Comparison of ENCODE assay signal across 9 cellular contexts in genomic region chr5:98309785-98310566, GRCh38.
DNase-seq lines count a peak whose midpoint lies in the region; ATAC-seq and TF ChIP-seq lines count a peak whose summit lies in the region.
"Had no signal": no experiment of that assay in that cellular context is flagged by ENCODE, and none has a peak within 500 bp of the region (broad histone marks: within the 10 kb centered on the region; RNA-seq: fewer than 3 reads in every experiment).

No MANE protein-coding gene starts in this region.

- TF ChIP-seq CTCF in GM23338 (conservative IDR thresholded peaks at IDR 0.05; ENCODE audit: low read depth in 2 of 2) (no peak), IMR-90 (conservative IDR thresholded peaks at IDR 0.05; ENCODE audit: low read depth, low read length) (0 out of 2 replicates have a peak, but pooled peaks have one; percentile 9)

- H3K4me2 ChIP-seq in GM23338 (peak overlapping the region; percentile 18), IMR-90 (ENCODE audit: low read depth, low read length) (peak overlapping the region; percentile 47)

- WGBS in IMR-90 (ENCODE audit: extremely low coverage in 2 of 2, insufficient read length in 1 of 2), 2 experiments: 4% methylated on average over 4 of the region's 7 CpGs; no CpG with 5 or more reads in 1 of the 2 experiments

- peak overlapping the region; percentile 94 to 96 for H4K8ac ChIP-seq in IMR-90 (ENCODE audit: low read depth in 2 of 2, low read length in 2 of 2)

- BruUV-seq in IMR-90 (replicated peaks; lab: Mats Ljungman, UMichigan): TSS peak; percentile 55

- peak overlapping the region; percentile 98 for H3K14ac ChIP-seq in IMR-90 (replicated peaks; ENCODE audit: low read depth, low read length)

- peak overlapping the region; percentile 97 for H2BK15ac ChIP-seq in IMR-90 (ENCODE audit: low read depth, low read length)

- no peaks in the 10 kb centered on the region for H3K9me3 ChIP-seq in IMR-90 (ENCODE audit: control insufficient read depth, insufficient read depth, low read length)

- peak overlapping the region; percentile 99 for H3K4ac ChIP-seq in IMR-90 (ENCODE audit: low read depth, low read length)

- peak overlapping the region; percentile 27 for H3K27ac Mint-ChIP-seq in activated CD4-positive, alpha-beta T cell treated with anti-CD3 and anti-CD28 coated beads, Interleukin-2, amount 10 ng/mL, durations not matched to agents 24 days and 14 days
- peak overlapping the region; percentile 92 for H3K27ac Mint-ChIP-seq in GM23338
- peak overlapping the region; percentile 24 for H3K27ac Mint-ChIP-seq in activated T-helper 1 cell treated with anti-CD3 and anti-CD28 coated beads, Interleukin-12 subunit alpha, Interleukin-12 subunit beta, Interleukin-2, Interleukin-4 antibody, amounts not matched to agents 30 ng/mL and 10 ng/mL and 1 ng/mL, durations not matched to agents 14 hours and 24 hours and 36 hours

- H4K5ac ChIP-seq in IMR-90 (ENCODE audit: low read depth, low read length): peak overlapping the region; percentile 88

- H3K79me1 ChIP-seq in IMR-90 (ENCODE audit: low read depth in 1 of 2, low read length in 2 of 2): peaks cover 8 to 14% of the 10 kb centered on the region in 2 experiments; a peak in 3 of 4 replicates

- H2AFZ ChIP-seq in GM23338 (peak overlapping the region; percentile 54; the same call in 1 of the 2 replicates), IMR-90 (replicated peaks; ENCODE audit: low read length, poor library complexity) (peak overlapping the region; percentile 75)

- H3K9me3 Mint-ChIP-seq in activated CD4-positive, alpha-beta T cell treated with anti-CD3 and anti-CD28 coated beads, Interleukin-2, amount 10 ng/mL, durations not matched to agents 24 days and 14 days: no peaks in the 10 kb centered on the region
- no peaks in the 10 kb centered on the region for H3K9me3 Mint-ChIP-seq in GM23338
- H3K9me3 Mint-ChIP-seq in activated T-helper 1 cell treated with anti-CD3 and anti-CD28 coated beads, Interleukin-12 subunit alpha, Interleukin-12 subunit beta, Interleukin-2, Interleukin-4 antibody, amounts not matched to agents 30 ng/mL and 10 ng/mL and 1 ng/mL, durations not matched to agents 14 hours and 24 hours and 36 hours: no peaks in the 10 kb centered on the region

- peak overlapping the region; percentile 0 for H3K4me3 Mint-ChIP-seq in activated CD4-positive, alpha-beta T cell treated with anti-CD3 and anti-CD28 coated beads, Interleukin-2, amount 10 ng/mL, durations not matched to agents 24 days and 14 days
- peak overlapping the region; percentile 5; the same call in 1 of the 3 replicates for H3K4me3 Mint-ChIP-seq in GM23338
- H3K4me3 Mint-ChIP-seq in activated T-helper 1 cell treated with anti-CD3 and anti-CD28 coated beads, Interleukin-12 subunit alpha, Interleukin-12 subunit beta, Interleukin-2, Interleukin-4 antibody, amounts not matched to agents 30 ng/mL and 10 ng/mL and 1 ng/mL, durations not matched to agents 14 hours and 24 hours and 36 hours: peak overlapping the region; percentile 1

- H3F3A ChIP-seq in GM23338 (replicated peaks; ENCODE audit: low read depth): no peaks in the 10 kb centered on the region

- no peaks in the 10 kb centered on the region for H3K36me3 Mint-ChIP-seq in activated CD4-positive, alpha-beta T cell treated with anti-CD3 and anti-CD28 coated beads, Interleukin-2, amount 10 ng/mL, durations not matched to agents 24 days and 14 days (ENCODE audit: low read depth)
- H3K36me3 Mint-ChIP-seq in GM23338 (ENCODE audit: low read depth): no peaks in the 10 kb centered on the region
- H3K36me3 Mint-ChIP-seq in activated T-helper 1 cell treated with anti-CD3 and anti-CD28 coated beads, Interleukin-12 subunit alpha, Interleukin-12 subunit beta, Interleukin-2, Interleukin-4 antibody, amounts not matched to agents 30 ng/mL and 10 ng/mL and 1 ng/mL, durations not matched to agents 14 hours and 24 hours and 36 hours (ENCODE audit: low read depth): no peaks in the 10 kb centered on the region

- peak; percentile 73 for DNase-seq in activated CD4-positive, alpha-beta T cell treated with anti-CD3 and anti-CD28 coated beads, Interleukin-2, amount 10 ng/mL, durations not matched to agents 24 days and 14 days
- DNase-seq in activated CD4-positive, alpha-beta T cell treated with anti-CD3 and anti-CD28 coated beads, Interleukin-2, amount 50 U/mL, for 1 hour: no peak
- peak; percentile 68 for DNase-seq in GM23338 (ENCODE audit: low spot score)
- peak; percentile 99 for DNase-seq in IMR-90
- peak; percentile 17 for DNase-seq in activated T-helper 1 cell treated with anti-CD3 and anti-CD28 coated beads, Interleukin-12 subunit alpha, Interleukin-12 subunit beta, Interleukin-2, Interleukin-4 antibody, amounts not matched to agents 30 ng/mL and 10 ng/mL and 1 ng/mL, durations not matched to agents 14 hours and 24 hours and 36 hours (ENCODE audit: low spot score)
- DNase-seq in iPS-NIHi7 (ENCODE audit: extremely low spot score): peak; percentile 75
- DNase-seq in NCI-H2171 treated with DMSO at 0.1 percent for 48 hours (lab: John Stamatoyannopoulos, UW): no peak
- no peak for DNase-seq in hippocampal formation (lab: John Stamatoyannopoulos, UW)

- ATAC-seq in GM23338 (peak; percentile 99), IMR-90 (ENCODE audit: low read depth) (peak; percentile 78)

- peak overlapping the region; percentile 98 for H2AK5ac ChIP-seq in IMR-90 (ENCODE audit: low read depth, low read length)

- peaks cover 15% of the 10 kb centered on the region for H3K4me1 ChIP-seq in GM23338 (ENCODE audit: insufficient read depth)
- peaks cover 15% of the 10 kb centered on the region; the same call in 1 of the 2 replicates for H3K4me1 ChIP-seq in IMR-90 (ENCODE audit: control insufficient read depth, insufficient read depth, low read length)

- no peaks in the 10 kb centered on the region for H3K27me3 ChIP-seq in GM23338 (ENCODE audit: insufficient read depth)
- no peaks in the 10 kb centered on the region for H3K27me3 ChIP-seq in IMR-90 (ENCODE audit: control insufficient read depth, insufficient read depth, low read length)
- H3K27me3 ChIP-seq: cardiac muscle cell had no signal

- peak overlapping the region; percentile 95 for H3K23ac ChIP-seq in IMR-90 (ENCODE audit: low read depth, low read length)

- peak overlapping the region; percentile 99 for H2BK20ac ChIP-seq in IMR-90 (ENCODE audit: low read depth, low read length)

- peaks cover 5% of the 10 kb centered on the region; the same call in 1 of the 2 replicates for H3K9me1 ChIP-seq in IMR-90 (ENCODE audit: insufficient read depth, low read length)

- peak overlapping the region; percentile 99 for H4K91ac ChIP-seq in IMR-90 (ENCODE audit: insufficient read depth, low read depth, low read length)

- peak overlapping the region; percentile 99 for H2BK120ac ChIP-seq in IMR-90 (ENCODE audit: low read depth, low read length)

- H4K20me1 ChIP-seq in GM23338 (replicated peaks; ENCODE audit: insufficient read depth): no peaks in the 10 kb centered on the region
- no peaks in the 10 kb centered on the region for H4K20me1 ChIP-seq in IMR-90 (ENCODE audit: insufficient read depth, low read length)

- TF ChIP-seq RAD21 in IMR-90 (IDR thresholded peaks at IDR 0.05; ENCODE audit: low read length): peak; percentile 47

- H3K36me3 ChIP-seq in GM23338 (ENCODE audit: insufficient read depth): no peaks in the 10 kb centered on the region
- H3K36me3 ChIP-seq in IMR-90 (ENCODE audit: control insufficient read depth, insufficient read depth, low read length): no peaks in the 10 kb centered on the region
- H3K36me3 ChIP-seq: cardiac muscle cell had no signal

- H3K9ac ChIP-seq in IMR-90 (ENCODE audit: low read depth, low read length): peak overlapping the region; percentile 25

- peak overlapping the region; percentile 52; the same call in 1 of the 2 replicates for H3K27ac ChIP-seq in GM23338 (ENCODE audit: low read depth)
- peak overlapping the region; percentile 77 for H3K27ac ChIP-seq in IMR-90 (ENCODE audit: insufficient read depth, low read length)
- H3K27ac ChIP-seq: cardiac muscle cell had no signal

- POLR2A ChIA-PET in IMR-90 (lab: Charles Lee; ENCODE audit: unreplicated experiment): interaction anchor here (0.8 kb wide), 1 partner anchor 461 kb away, joined by 3 read pairs; no protein-coding TSS in a partner anchor

- TF ChIP-seq POLR2A in IMR-90 (IDR thresholded peaks at IDR 0.05; ENCODE audit: low read depth, low read length): peak; percentile 81; the same call in 1 of the 2 replicates

- H3K4me1 Mint-ChIP-seq in activated CD4-positive, alpha-beta T cell treated with anti-CD3 and anti-CD28 coated beads, Interleukin-2, amount 10 ng/mL, durations not matched to agents 24 days and 14 days: peaks cover 12% of the 10 kb centered on the region
- peaks cover 14% of the 10 kb centered on the region for H3K4me1 Mint-ChIP-seq in GM23338
- peaks cover 12% of the 10 kb centered on the region for H3K4me1 Mint-ChIP-seq in activated T-helper 1 cell treated with anti-CD3 and anti-CD28 coated beads, Interleukin-12 subunit alpha, Interleukin-12 subunit beta, Interleukin-2, Interleukin-4 antibody, amounts not matched to agents 30 ng/mL and 10 ng/mL and 1 ng/mL, durations not matched to agents 14 hours and 24 hours and 36 hours (ENCODE audit: low read depth)

- peak overlapping the region; percentile 65 for H2AK9ac ChIP-seq in IMR-90 (replicated peaks; ENCODE audit: low read depth, low read length, poor library complexity)

- no peaks in the 10 kb centered on the region for H3K9me2 ChIP-seq in GM23338 (ENCODE audit: insufficient read depth)

- intact Hi-C loops in activated CD4-positive, alpha-beta T cell treated with anti-CD3 and anti-CD28 coated beads, Interleukin-2, amount 10 ng/mL, durations not matched to agents 24 days and 14 days (cut with micrococcal nuclease): loop anchor here (2.0 kb wide), 1 partner anchor 461 kb away; no protein-coding TSS in a partner anchor
- intact Hi-C loops in IMR-90 (cut with micrococcal nuclease): loop anchor here (1.0 to 2.0 kb wide), 4 partner anchors 31 to 461 kb away; no protein-coding TSS in a partner anchor
- intact Hi-C loops in activated T-helper 1 cell treated with anti-CD3 and anti-CD28 coated beads, Interleukin-12 subunit alpha, Interleukin-12 subunit beta, Interleukin-2, Interleukin-4 antibody, amounts not matched to agents 30 ng/mL and 10 ng/mL and 1 ng/mL, durations not matched to agents 14 hours and 24 hours and 36 hours (cut with micrococcal nuclease): no loop called here

- peak overlapping the region; percentile 34 for H3K18ac ChIP-seq in IMR-90 (ENCODE audit: low read depth, low read length)

- H3K56ac ChIP-seq in IMR-90 (ENCODE audit: extremely low read depth, insufficient read depth, low read length): peak overlapping the region; percentile 99

- CTCF ChIA-PET in IMR-90 (lab: Yijun Ruan, JAX): no interaction called here

- in situ Hi-C loops in IMR-90 (cut with MboI; ENCODE audit: low sequenced_read_pairs): no loop called here

- H2BK5ac ChIP-seq in IMR-90 (ENCODE audit: low read depth, low read length, poor library complexity, severe bottlenecking): peak overlapping the region; percentile 99

- peaks cover 1% of the 10 kb centered on the region for H3K27me3 Mint-ChIP-seq in activated CD4-positive, alpha-beta T cell treated with anti-CD3 and anti-CD28 coated beads, Interleukin-2, amount 10 ng/mL, durations not matched to agents 24 days and 14 days
- H3K27me3 Mint-ChIP-seq in GM23338 (ENCODE audit: insufficient read depth, low read depth, poor library complexity): peaks cover 2% of the 10 kb centered on the region
- H3K27me3 Mint-ChIP-seq in activated T-helper 1 cell treated with anti-CD3 and anti-CD28 coated beads, Interleukin-12 subunit alpha, Interleukin-12 subunit beta, Interleukin-2, Interleukin-4 antibody, amounts not matched to agents 30 ng/mL and 10 ng/mL and 1 ng/mL, durations not matched to agents 14 hours and 24 hours and 36 hours (ENCODE audit: insufficient read depth): peaks cover 10% of the 10 kb centered on the region

- H3K4me3 ChIP-seq in GM23338 (no peak overlapping the region), IMR-90 (ENCODE audit: insufficient read depth, low read depth, low read length) (peak overlapping the region; percentile 24; the same call in 1 of the 2 replicates)
- H3K4me3 ChIP-seq: cardiac muscle cell had no signal

- dilution Hi-C loops in IMR-90 (cut with HindIII; ENCODE audit: low sequenced_read_pairs, unreplicated experiment): no loop called here

- no peaks in the 10 kb centered on the region for H3K79me2 ChIP-seq in GM23338 (replicated peaks; ENCODE audit: insufficient read depth)

Comparison
In these comparisons a context has a peak if more than half of its experiments do, and no peak if none do; other contexts are left out.
1. DNase-seq: peak in activated CD4-positive, alpha-beta T cell treated with anti-CD3 and anti-CD28 coated beads, Interleukin-2, amount 10 ng/mL, durations not matched to agents 24 days and 14 days (single experiment), GM23338 (single experiment), IMR-90 (single experiment), activated T-helper 1 cell treated with anti-CD3 and anti-CD28 coated beads, Interleukin-12 subunit alpha, Interleukin-12 subunit beta, Interleukin-2, Interleukin-4 antibody, amounts not matched to agents 30 ng/mL and 10 ng/mL and 1 ng/mL, durations not matched to agents 14 hours and 24 hours and 36 hours (single experiment) and iPS-NIHi7 (single experiment); none in activated CD4-positive, alpha-beta T cell treated with anti-CD3 and anti-CD28 coated beads, Interleukin-2, amount 50 U/mL, for 1 hour (single experiment), NCI-H2171 treated with DMSO at 0.1 percent for 48 hours (single experiment) and hippocampal formation (0 of 2).
2. H3K27ac Mint-ChIP-seq: peak in every context shown above with its lines; median percentile 92 in GM23338; 27 in activated CD4-positive, alpha-beta T cell treated with anti-CD3 and anti-CD28 coated beads, Interleukin-2, amount 10 ng/mL, durations not matched to agents 24 days and 14 days; 24 in activated T-helper 1 cell treated with anti-CD3 and anti-CD28 coated beads, Interleukin-12 subunit alpha, Interleukin-12 subunit beta, Interleukin-2, Interleukin-4 antibody, amounts not matched to agents 30 ng/mL and 10 ng/mL and 1 ng/mL, durations not matched to agents 14 hours and 24 hours and 36 hours.
3. Peak in every context shown above with its lines, with median percentiles within 50 percentile points of each other: H3K4me3 Mint-ChIP-seq.